Comparison of ENCODE assay signal across 11 cellular contexts in genomic region chr2:53018830-53019425, GRCh38.
A peak's percentile ranks its signal among the peaks of the same experiment; 100 is the strongest.
DNase-seq lines count a peak whose midpoint lies in the region; TF ChIP-seq lines count a peak whose summit lies in the region.
"Had no signal": no experiment of that assay in that cellular context is flagged by ENCODE, and none has a peak within 500 bp of the region (broad histone marks: within the 10 kb centered on the region; RNA-seq: fewer than 3 reads in every experiment).

No MANE protein-coding gene starts in this region.

- DNase-seq in NCI-H2107 treated with DMSO at 0.1 percent for 48 hours (lab: John Stamatoyannopoulos, UW; ENCODE audit: unreplicated experiment) (peak; percentile 29), NCI-H2107 (lab: John Stamatoyannopoulos, UW) (no peak), NCI-H446 treated with DMSO at 0.1 percent for 48 hours (lab: John Stamatoyannopoulos, UW) (peak; percentile 22), cardiac fibroblast (ENCODE audit: low read depth in 2 of 2) (peak; percentile 7 to 30), progenitor cell of endocrine pancreas (ENCODE audit: low spot score, unreplicated experiment) (no peak), nucleus accumbens (lab: John Stamatoyannopoulos, UW) (no peak), LoVo (ENCODE audit: low spot score) (no peak)
- DNase-seq in activated T-cell treated with anti-CD3 and anti-CD28 coated beads, Interleukin-2, amount 50 U/mL, for 24 hours = no peak
- DNase-seq: natural killer cell; stimulated activated CD4-positive, alpha-beta T cell treated with anti-CD3 and anti-CD28 coated beads, Interleukin-4, amount 100 ng/mL, for 1 hour had no signal

- H3K36me3 Mint-ChIP-seq in progenitor cell of endocrine pancreas (ENCODE audit: insufficient read depth) = no peaks in the 10 kb centered on the region
- no peaks in the 10 kb centered on the region for H3K36me3 Mint-ChIP-seq in activated T-cell treated with anti-CD3 and anti-CD28 coated beads, Interleukin-2, amount 50 U/mL, for 24 hours (ENCODE audit: low read depth)
- H3K36me3 Mint-ChIP-seq: natural killer cell had no signal

- no peaks in the 10 kb centered on the region for H3K4me1 Mint-ChIP-seq in progenitor cell of endocrine pancreas (ENCODE audit: low read depth)
- H3K4me1 Mint-ChIP-seq in activated T-cell treated with anti-CD3 and anti-CD28 coated beads, Interleukin-2, amount 50 U/mL, for 24 hours (ENCODE audit: low read depth) = no peaks in the 10 kb centered on the region
- H3K4me1 Mint-ChIP-seq: natural killer cell had no signal

- no peaks in the 10 kb centered on the region for H3K9me3 Mint-ChIP-seq in progenitor cell of endocrine pancreas (ENCODE audit: low read depth)
- H3K9me3 Mint-ChIP-seq in activated T-cell treated with anti-CD3 and anti-CD28 coated beads, Interleukin-2, amount 50 U/mL, for 24 hours = peaks cover 6% of the 10 kb centered on the region

- no peak overlapping the region for H3K27ac Mint-ChIP-seq in progenitor cell of endocrine pancreas
- no peak overlapping the region for H3K27ac Mint-ChIP-seq in activated T-cell treated with anti-CD3 and anti-CD28 coated beads, Interleukin-2, amount 50 U/mL, for 24 hours
- H3K27ac Mint-ChIP-seq: natural killer cell had no signal

- H3K4me3 ChIP-seq in cardiac fibroblast (replicated peaks in 1 of 2; ENCODE audit: low read depth in 2 of 2, low read length in 2 of 2) = no peak overlapping the region
- H3K4me3 ChIP-seq: tibial nerve had no signal

- no peaks in the 10 kb centered on the region for H3K27me3 Mint-ChIP-seq in progenitor cell of endocrine pancreas
- no peaks in the 10 kb centered on the region for H3K27me3 Mint-ChIP-seq in activated T-cell treated with anti-CD3 and anti-CD28 coated beads, Interleukin-2, amount 50 U/mL, for 24 hours

- no peak overlapping the region for H3K4me3 Mint-ChIP-seq in progenitor cell of endocrine pancreas (ENCODE audit: low read depth)
- no peak overlapping the region for H3K4me3 Mint-ChIP-seq in activated T-cell treated with anti-CD3 and anti-CD28 coated beads, Interleukin-2, amount 50 U/mL, for 24 hours
- H3K4me3 Mint-ChIP-seq: natural killer cell had no signal

- TF ChIP-seq CTCF in cardiac fibroblast (IDR thresholded peaks at IDR 0.05; ENCODE audit: low read depth, low read length) (peak; percentile 11), progenitor cell of endocrine pancreas (IDR thresholded peaks at IDR 0.05; ENCODE audit: unreplicated experiment) (peak; percentile 30)

Comparison
In these comparisons a context has a peak if more than half of its experiments do, and no peak if none do; other contexts are left out.
1. DNase-seq: peak in NCI-H2107 treated with DMSO at 0.1 percent for 48 hours (single experiment), NCI-H446 treated with DMSO at 0.1 percent for 48 hours (single experiment) and cardiac fibroblast (2 of 2); none in NCI-H2107 (single experiment), progenitor cell of endocrine pancreas (single experiment), nucleus accumbens (0 of 56), activated T-cell treated with anti-CD3 and anti-CD28 coated beads, Interleukin-2, amount 50 U/mL, for 24 hours (single experiment) and LoVo (single experiment).